Comparison of ENCODE assay signal across 8 cellular contexts in genomic region chr19:39110263-39110967, GRCh38. TPM values are rescaled to one million over a fixed set of nuclear protein-coding genes. Genes with fewer than 3 reads are reported as not detected.
DNase-seq lines count a peak whose midpoint lies in the region; ATAC-seq and TF ChIP-seq lines count a peak whose summit lies in the region.

No MANE protein-coding gene starts in this region.

- H3K36me3 ChIP-seq in CD4-positive, CD25-positive, alpha-beta regulatory T cell (ENCODE audit: control insufficient read depth, insufficient read depth, low read length), result no peaks in the 10 kb centered on the region
- H3K36me3 ChIP-seq in prostate gland, result no peaks in the 10 kb centered on the region

- H3K4me1 ChIP-seq in CD4-positive, CD25-positive, alpha-beta regulatory T cell (ENCODE audit: control insufficient read depth, insufficient read depth, low read length, poor library complexity, severe bottlenecking), result peaks cover 7% of the 10 kb centered on the region
- H3K4me1 ChIP-seq in prostate gland (replicated peaks), result no peaks in the 10 kb centered on the region

- no peaks in the 10 kb centered on the region for H3K27me3 ChIP-seq in CD4-positive, CD25-positive, alpha-beta regulatory T cell (ENCODE audit: control insufficient read depth, insufficient read depth, low read length)
- no peaks in the 10 kb centered on the region for H3K27me3 ChIP-seq in prostate gland (replicated peaks; ENCODE audit: insufficient read depth)

- H3K9me3 ChIP-seq in CD4-positive, CD25-positive, alpha-beta regulatory T cell (ENCODE audit: control insufficient read depth in 2 of 2, low read length in 2 of 2), result no peaks in the 10 kb centered on the region
- H3K9me3 ChIP-seq in prostate gland, result no peaks in the 10 kb centered on the region

- no peak for TF ChIP-seq POLR2A in prostate gland (IDR thresholded peaks at IDR 0.05)

- H3K4me1 Mint-ChIP-seq in CD4-positive, CD25-positive, alpha-beta regulatory T cell, result peaks cover 0 to 7% (median 5%) of the 10 kb centered on the region in 4 donors

- no peak overlapping the region for H3K4me3 ChIP-seq in CD4-positive, CD25-positive, alpha-beta regulatory T cell (ENCODE audit: low read depth, low read length)
- H3K4me3 ChIP-seq in prostate gland, result no peak overlapping the region

- peak; percentile 64 to 79 (median 78) for TF ChIP-seq CTCF in prostate gland (IDR thresholded peaks at IDR 0.05)

- 15% methylated on average over 16 of the region's 16 CpGs for WGBS in prostate gland

- peak; percentile 83 for ATAC-seq in CD4-positive, CD25-positive, alpha-beta regulatory T cell (ENCODE audit: low read depth in 2 of 2)
- ATAC-seq in HG03280 (IDR thresholded peaks at IDR 0.05; ENCODE audit: unreplicated experiment), result no peak

- intact Hi-C loops in prostate gland (cut with DNase I), result no loop called here

- H3K4me3 Mint-ChIP-seq in CD4-positive, CD25-positive, alpha-beta regulatory T cell, result no peak overlapping the region

- H3K9me3 Mint-ChIP-seq in CD4-positive, CD25-positive, alpha-beta regulatory T cell, result no peaks in the 10 kb centered on the region

- H3K27ac Mint-ChIP-seq in CD4-positive, CD25-positive, alpha-beta regulatory T cell, result peak overlapping the region; percentile 57 to 75 (median 64)

- H3K27me3 Mint-ChIP-seq in CD4-positive, CD25-positive, alpha-beta regulatory T cell, result peaks cover 15% of the 10 kb centered on the region

- no peaks in the 10 kb centered on the region for H3K36me3 Mint-ChIP-seq in CD4-positive, CD25-positive, alpha-beta regulatory T cell

- H3K27ac ChIP-seq in CD4-positive, CD25-positive, alpha-beta regulatory T cell (ENCODE audit: insufficient read depth, low read length, poor library complexity, severe bottlenecking), result no peak overlapping the region
- no peak overlapping the region for H3K27ac ChIP-seq in prostate gland

- DNase-seq in CD4-positive, CD25-positive, alpha-beta regulatory T cell, result peak; percentile 52 to 67 (median 58)
- peak in 55 of 76 experiments; percentile 14 to 70 (median 46) for DNase-seq in HUDEP-2 (lab: John Stamatoyannopoulos, UW; ENCODE audit: unreplicated experiment in 76 of 76)
- peak; percentile 43 to 45 for DNase-seq in SHP77 (lab: John Stamatoyannopoulos, UW)
- peak; percentile 41 for DNase-seq in activated T-helper 9 cell treated with anti-CD3 and anti-CD28 coated beads, Interleukin-2, amount 50 U/mL, for 16 hours (ENCODE audit: low read depth)
- peak; percentile 81 for DNase-seq in germinal center (ENCODE audit: low spot score)
- peak; percentile 58 for DNase-seq in prostate gland (ENCODE audit: low spot score)
- no peak for DNase-seq in SIG-M5 treated with dmso at 0.1 percent for 504 hours (lab: John Stamatoyannopoulos, UW; ENCODE audit: unreplicated experiment)

RNA-seq across cellular contexts. Expression of gene PAK4, which starts 15.2 kb away (rescaled TPM):
- total RNA-seq in CD4-positive, CD25-positive, alpha-beta regulatory T cell, result 10.9 TPM
- polyA plus RNA-seq in CD4-positive, CD25-positive, alpha-beta regulatory T cell, result 1 to 10 TPM in 3 of 4 donors, under 1 TPM in 1; 0.87 to 2.0 (median 1.5) TPM
- 100 to 1,000 TPM; 111 to 123 TPM for total RNA-seq in prostate gland

RNA-seq across cellular contexts. Expression of gene ACP7, which starts 26.2 kb away (rescaled TPM):
- not detected for total RNA-seq in CD4-positive, CD25-positive, alpha-beta regulatory T cell
- not detected for polyA plus RNA-seq in CD4-positive, CD25-positive, alpha-beta regulatory T cell
- under 1 TPM in 1 of 2 donors, not detected in 1; 0.80 TPM for total RNA-seq in prostate gland
